1 cellular context compared by ENCODE assay signal in the genomic region with DNA sequence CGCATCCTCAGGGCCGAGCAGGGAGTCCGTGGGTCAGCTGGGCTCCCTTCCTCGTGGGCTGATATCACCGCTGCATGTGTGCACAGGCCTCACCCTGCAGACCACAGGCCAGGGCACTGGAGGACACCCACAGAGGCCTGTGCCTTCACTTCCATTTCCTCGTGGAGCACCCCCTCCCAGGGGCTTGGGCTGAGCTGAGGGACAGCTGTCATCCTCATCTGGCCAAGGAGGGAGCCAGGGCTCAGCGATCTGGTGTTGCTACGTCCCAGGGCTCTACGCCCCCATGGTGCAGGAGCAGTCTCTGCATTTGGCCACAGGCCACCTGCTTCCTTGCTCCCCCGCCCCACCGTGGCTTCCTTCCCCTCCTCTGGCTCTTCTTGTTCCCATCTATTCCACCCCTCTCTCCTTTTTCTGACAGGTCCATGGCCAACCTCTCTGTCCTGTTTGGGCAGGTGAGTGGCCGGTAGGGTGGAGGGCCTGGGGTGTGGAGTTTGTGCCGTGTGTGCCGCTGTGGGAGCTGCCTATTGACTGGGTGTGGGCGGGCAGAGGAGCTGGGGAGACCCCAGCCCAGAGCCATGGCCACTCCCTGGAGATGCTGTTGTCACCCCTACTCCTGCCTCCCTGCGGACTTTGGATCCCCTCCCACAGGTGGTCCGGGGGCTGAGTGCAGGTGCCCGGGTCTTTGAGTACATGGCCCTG.
TF ChIP-seq lines count a peak whose summit lies in the region.

No MANE protein-coding gene starts in this region.

TF ChIP-seq in K562, 482 proteins besides CTCF, POLR2A, EP300 and RAD21 (continued from another document and continues in another):
- no peak for TF ChIP-seq ZNF175 (CRISPR knock-in tag; IDR thresholded peaks at IDR 0.05; ENCODE audit: low read depth)
- no peak for TF ChIP-seq CHD2 (IDR thresholded peaks at IDR 0.05; ENCODE audit: low read depth, low read length)
- no peak for TF ChIP-seq ILF3 (IDR thresholded peaks at IDR 0.05; ENCODE audit: borderline replicate concordance)
- TF ChIP-seq HNRNPLL (IDR thresholded peaks at IDR 0.05; ENCODE audit: low read depth, low read length, poor library complexity, severe bottlenecking): peak; percentile 25
- 0 out of 2 replicates have a peak, but pooled peaks have one; percentile 12 for TF ChIP-seq ZNF583 (CRISPR knock-in tag; IDR thresholded peaks at IDR 0.05)
- peak; percentile 63; the same call in 1 of the 2 replicates for TF ChIP-seq CBFB (CRISPR knock-in tag; IDR thresholded peaks at IDR 0.05)
- TF ChIP-seq ZBTB1 (CRISPR knock-in tag; IDR thresholded peaks at IDR 0.05; ENCODE audit: borderline replicate concordance, low read depth): peak; percentile 52; the same call in 1 of the 2 replicates
- TF ChIP-seq, protein P1, sequence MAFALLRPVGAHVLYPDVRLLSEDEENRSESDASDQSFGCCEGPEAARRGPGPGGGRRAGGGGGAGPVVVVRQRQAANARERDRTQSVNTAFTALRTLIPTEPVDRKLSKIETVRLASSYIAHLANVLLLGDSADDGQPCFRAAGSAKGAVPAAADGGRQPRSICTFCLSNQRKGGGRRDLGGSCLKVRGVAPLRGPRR (CRISPR knock-in tag; IDR thresholded peaks at IDR 0.05): no peak
- TF ChIP-seq ZNF780A (CRISPR knock-in tag; IDR thresholded peaks at IDR 0.05): no peak
- TF ChIP-seq CBX8 (IDR thresholded peaks at IDR 0.05; ENCODE audit: borderline replicate concordance, extremely low read depth, low read depth, low read length, poor library complexity, severe bottlenecking): no peak
- TF ChIP-seq SAP30 (IDR thresholded peaks at IDR 0.05; ENCODE audit: borderline replicate concordance, insufficient read depth, low read depth, low read length, poor library complexity, severe bottlenecking): peak; percentile 75
- no peak for TF ChIP-seq STAT5B (CRISPR knock-in tag; IDR thresholded peaks at IDR 0.05)
- TF ChIP-seq YY1 (IDR thresholded peaks at IDR 0.05; ENCODE audit: borderline replicate concordance in 1 of 3, control insufficient read depth in 1 of 3, extremely low read depth in 1 of 3, insufficient read depth in 3 of 3, insufficient read length in 1 of 3, insufficient replicate concordance in 2 of 3, low read depth in 1 of 3, low read length in 2 of 3): no peak
- no peak for TF ChIP-seq BACH1 (tag; IDR thresholded peaks at IDR 0.05)
- no peak for TF ChIP-seq SRSF3 (IDR thresholded peaks at IDR 0.05; ENCODE audit: insufficient read depth, low read length)
- no peak for TF ChIP-seq XRCC4 (IDR thresholded peaks at IDR 0.05; ENCODE audit: extremely low read depth, insufficient read depth, insufficient read length)
- no peak for TF ChIP-seq RCOR1 (IDR thresholded peaks at IDR 0.05; ENCODE audit: borderline replicate concordance in 1 of 2, low read depth in 2 of 2, low read length in 2 of 2)
- no peak for TF ChIP-seq NR2C1 (IDR thresholded peaks at IDR 0.05)
- TF ChIP-seq NR2C1 (tag; IDR thresholded peaks at IDR 0.05): no peak
- TF ChIP-seq, protein P2, sequence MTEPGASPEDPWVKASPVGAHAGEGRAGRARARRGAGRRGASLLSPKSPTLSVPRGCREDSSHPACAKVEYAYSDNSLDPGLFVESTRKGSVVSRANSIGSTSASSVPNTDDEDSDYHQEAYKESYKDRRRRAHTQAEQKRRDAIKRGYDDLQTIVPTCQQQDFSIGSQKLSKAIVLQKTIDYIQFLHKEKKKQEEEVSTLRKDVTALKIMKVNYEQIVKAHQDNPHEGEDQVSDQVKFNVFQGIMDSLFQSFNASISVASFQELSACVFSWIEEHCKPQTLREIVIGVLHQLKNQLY (CRISPR knock-in tag; conservative IDR thresholded peaks at IDR 0.05): 0 out of 4 replicates have a peak, but pooled peaks of 1 of the 2 experiments have one; percentile 34
- no peak for TF ChIP-seq ZNF3 (CRISPR knock-in tag; IDR thresholded peaks at IDR 0.05)
- no peak for TF ChIP-seq SNRNP70 (optimal IDR thresholded peaks at IDR 0.05; ENCODE audit: low read depth, low read length)
- peak; percentile 24 for TF ChIP-seq RBM39 (optimal IDR thresholded peaks at IDR 0.05; ENCODE audit: low read depth, low read length)
- no peak for TF ChIP-seq L3MBTL2 (IDR thresholded peaks at IDR 0.05)
- TF ChIP-seq GABPB1 (CRISPR knock-in tag; IDR thresholded peaks at IDR 0.05): peak; percentile 33; the same call in 1 of the 2 replicates
- no peak for TF ChIP-seq HEY1 (CRISPR knock-in tag; IDR thresholded peaks at IDR 0.05; ENCODE audit: borderline replicate concordance)
- TF ChIP-seq, protein P3, sequence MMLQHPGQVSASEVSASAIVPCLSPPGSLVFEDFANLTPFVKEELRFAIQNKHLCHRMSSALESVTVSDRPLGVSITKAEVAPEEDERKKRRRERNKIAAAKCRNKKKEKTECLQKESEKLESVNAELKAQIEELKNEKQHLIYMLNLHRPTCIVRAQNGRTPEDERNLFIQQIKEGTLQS (IDR thresholded peaks at IDR 0.05): no peak
- TF ChIP-seq, protein P3 (CRISPR knock-in tag; conservative IDR thresholded peaks at IDR 0.05): no peak
- no peak for TF ChIP-seq GABPB2 (CRISPR knock-in tag; conservative IDR thresholded peaks at IDR 0.05)
- TF ChIP-seq ZNF766 (CRISPR knock-in tag; conservative IDR thresholded peaks at IDR 0.05): no peak
- no peak for TF ChIP-seq CBX1 (IDR thresholded peaks at IDR 0.05; ENCODE audit: low read depth)
- TF ChIP-seq SIN3B (IDR thresholded peaks at IDR 0.05; ENCODE audit: low read depth): no peak
- TF ChIP-seq, protein P4, sequence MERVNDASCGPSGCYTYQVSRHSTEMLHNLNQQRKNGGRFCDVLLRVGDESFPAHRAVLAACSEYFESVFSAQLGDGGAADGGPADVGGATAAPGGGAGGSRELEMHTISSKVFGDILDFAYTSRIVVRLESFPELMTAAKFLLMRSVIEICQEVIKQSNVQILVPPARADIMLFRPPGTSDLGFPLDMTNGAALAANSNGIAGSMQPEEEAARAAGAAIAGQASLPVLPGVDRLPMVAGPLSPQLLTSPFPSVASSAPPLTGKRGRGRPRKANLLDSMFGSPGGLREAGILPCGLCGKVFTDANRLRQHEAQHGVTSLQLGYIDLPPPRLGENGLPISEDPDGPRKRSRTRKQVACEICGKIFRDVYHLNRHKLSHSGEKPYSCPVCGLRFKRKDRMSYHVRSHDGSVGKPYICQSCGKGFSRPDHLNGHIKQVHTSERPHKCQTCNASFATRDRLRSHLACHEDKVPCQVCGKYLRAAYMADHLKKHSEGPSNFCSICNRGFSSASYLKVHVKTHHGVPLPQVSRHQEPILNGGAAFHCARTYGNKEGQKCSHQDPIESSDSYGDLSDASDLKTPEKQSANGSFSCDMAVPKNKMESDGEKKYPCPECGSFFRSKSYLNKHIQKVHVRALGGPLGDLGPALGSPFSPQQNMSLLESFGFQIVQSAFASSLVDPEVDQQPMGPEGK (CRISPR knock-in tag; IDR thresholded peaks at IDR 0.05; ENCODE audit: borderline replicate concordance): no peak
- TF ChIP-seq DPF2 (IDR thresholded peaks at IDR 0.05): no peak
- TF ChIP-seq MCM3 (IDR thresholded peaks at IDR 0.05): no peak
- TF ChIP-seq, protein P5, sequence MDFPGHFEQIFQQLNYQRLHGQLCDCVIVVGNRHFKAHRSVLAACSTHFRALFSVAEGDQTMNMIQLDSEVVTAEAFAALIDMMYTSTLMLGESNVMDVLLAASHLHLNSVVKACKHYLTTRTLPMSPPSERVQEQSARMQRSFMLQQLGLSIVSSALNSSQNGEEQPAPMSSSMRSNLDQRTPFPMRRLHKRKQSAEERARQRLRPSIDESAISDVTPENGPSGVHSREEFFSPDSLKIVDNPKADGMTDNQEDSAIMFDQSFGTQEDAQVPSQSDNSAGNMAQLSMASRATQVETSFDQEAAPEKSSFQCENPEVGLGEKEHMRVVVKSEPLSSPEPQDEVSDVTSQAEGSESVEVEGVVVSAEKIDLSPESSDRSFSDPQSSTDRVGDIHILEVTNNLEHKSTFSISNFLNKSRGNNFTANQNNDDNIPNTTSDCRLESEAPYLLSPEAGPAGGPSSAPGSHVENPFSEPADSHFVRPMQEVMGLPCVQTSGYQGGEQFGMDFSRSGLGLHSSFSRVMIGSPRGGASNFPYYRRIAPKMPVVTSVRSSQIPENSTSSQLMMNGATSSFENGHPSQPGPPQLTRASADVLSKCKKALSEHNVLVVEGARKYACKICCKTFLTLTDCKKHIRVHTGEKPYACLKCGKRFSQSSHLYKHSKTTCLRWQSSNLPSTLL (IDR thresholded peaks at IDR 0.05): no peak
- TF ChIP-seq RBFOX2 (IDR thresholded peaks at IDR 0.05; ENCODE audit: low read depth, low read length): no peak
- TF ChIP-seq ZNF146 (CRISPR knock-in tag; IDR thresholded peaks at IDR 0.05; ENCODE audit: unreplicated experiment): no peak
- TF ChIP-seq TOE1 (IDR thresholded peaks at IDR 0.05; ENCODE audit: borderline replicate concordance): no peak
- TF ChIP-seq TOE1 (CRISPR knock-in tag; IDR thresholded peaks at IDR 0.05; ENCODE audit: borderline replicate concordance, low read depth): no peak
- TF ChIP-seq MCM7 (IDR thresholded peaks at IDR 0.05): no peak
- TF ChIP-seq, protein P6, sequence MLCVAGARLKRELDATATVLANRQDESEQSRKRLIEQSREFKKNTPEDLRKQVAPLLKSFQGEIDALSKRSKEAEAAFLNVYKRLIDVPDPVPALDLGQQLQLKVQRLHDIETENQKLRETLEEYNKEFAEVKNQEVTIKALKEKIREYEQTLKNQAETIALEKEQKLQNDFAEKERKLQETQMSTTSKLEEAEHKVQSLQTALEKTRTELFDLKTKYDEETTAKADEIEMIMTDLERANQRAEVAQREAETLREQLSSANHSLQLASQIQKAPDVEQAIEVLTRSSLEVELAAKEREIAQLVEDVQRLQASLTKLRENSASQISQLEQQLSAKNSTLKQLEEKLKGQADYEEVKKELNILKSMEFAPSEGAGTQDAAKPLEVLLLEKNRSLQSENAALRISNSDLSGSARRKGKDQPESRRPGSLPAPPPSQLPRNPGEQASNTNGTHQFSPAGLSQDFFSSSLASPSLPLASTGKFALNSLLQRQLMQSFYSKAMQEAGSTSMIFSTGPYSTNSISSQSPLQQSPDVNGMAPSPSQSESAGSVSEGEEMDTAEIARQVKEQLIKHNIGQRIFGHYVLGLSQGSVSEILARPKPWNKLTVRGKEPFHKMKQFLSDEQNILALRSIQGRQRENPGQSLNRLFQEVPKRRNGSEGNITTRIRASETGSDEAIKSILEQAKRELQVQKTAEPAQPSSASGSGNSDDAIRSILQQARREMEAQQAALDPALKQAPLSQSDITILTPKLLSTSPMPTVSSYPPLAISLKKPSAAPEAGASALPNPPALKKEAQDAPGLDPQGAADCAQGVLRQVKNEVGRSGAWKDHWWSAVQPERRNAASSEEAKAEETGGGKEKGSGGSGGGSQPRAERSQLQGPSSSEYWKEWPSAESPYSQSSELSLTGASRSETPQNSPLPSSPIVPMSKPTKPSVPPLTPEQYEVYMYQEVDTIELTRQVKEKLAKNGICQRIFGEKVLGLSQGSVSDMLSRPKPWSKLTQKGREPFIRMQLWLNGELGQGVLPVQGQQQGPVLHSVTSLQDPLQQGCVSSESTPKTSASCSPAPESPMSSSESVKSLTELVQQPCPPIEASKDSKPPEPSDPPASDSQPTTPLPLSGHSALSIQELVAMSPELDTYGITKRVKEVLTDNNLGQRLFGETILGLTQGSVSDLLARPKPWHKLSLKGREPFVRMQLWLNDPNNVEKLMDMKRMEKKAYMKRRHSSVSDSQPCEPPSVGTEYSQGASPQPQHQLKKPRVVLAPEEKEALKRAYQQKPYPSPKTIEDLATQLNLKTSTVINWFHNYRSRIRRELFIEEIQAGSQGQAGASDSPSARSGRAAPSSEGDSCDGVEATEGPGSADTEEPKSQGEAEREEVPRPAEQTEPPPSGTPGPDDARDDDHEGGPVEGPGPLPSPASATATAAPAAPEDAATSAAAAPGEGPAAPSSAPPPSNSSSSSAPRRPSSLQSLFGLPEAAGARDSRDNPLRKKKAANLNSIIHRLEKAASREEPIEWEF (CRISPR knock-in tag; IDR thresholded peaks at IDR 0.05): no peak
- TF ChIP-seq, protein P7, sequence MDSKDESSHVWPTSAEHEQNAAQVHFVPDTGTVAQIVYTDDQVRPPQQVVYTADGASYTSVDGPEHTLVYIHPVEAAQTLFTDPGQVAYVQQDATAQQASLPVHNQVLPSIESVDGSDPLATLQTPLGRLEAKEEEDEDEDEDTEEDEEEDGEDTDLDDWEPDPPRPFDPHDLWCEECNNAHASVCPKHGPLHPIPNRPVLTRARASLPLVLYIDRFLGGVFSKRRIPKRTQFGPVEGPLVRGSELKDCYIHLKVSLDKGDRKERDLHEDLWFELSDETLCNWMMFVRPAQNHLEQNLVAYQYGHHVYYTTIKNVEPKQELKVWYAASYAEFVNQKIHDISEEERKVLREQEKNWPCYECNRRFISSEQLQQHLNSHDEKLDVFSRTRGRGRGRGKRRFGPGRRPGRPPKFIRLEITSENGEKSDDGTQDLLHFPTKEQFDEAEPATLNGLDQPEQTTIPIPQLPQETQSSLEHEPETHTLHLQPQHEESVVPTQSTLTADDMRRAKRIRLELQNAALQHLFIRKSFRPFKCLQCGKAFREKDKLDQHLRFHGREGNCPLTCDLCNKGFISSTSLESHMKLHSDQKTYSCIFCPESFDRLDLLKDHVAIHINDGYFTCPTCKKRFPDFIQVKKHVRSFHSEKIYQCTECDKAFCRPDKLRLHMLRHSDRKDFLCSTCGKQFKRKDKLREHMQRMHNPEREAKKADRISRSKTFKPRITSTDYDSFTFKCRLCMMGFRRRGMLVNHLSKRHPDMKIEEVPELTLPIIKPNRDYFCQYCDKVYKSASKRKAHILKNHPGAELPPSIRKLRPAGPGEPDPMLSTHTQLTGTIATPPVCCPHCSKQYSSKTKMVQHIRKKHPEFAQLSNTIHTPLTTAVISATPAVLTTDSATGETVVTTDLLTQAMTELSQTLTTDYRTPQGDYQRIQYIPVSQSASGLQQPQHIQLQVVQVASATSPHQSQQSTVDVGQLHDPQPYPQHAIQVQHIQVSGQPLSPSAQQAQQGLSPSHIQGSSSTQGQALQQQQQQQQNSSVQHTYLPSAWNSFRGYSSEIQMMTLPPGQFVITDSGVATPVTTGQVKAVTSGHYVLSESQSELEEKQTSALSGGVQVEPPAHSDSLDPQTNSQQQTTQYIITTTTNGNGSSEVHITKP (IDR thresholded peaks at IDR 0.05; ENCODE audit: partially characterized antibody): peak; percentile 2
